Comparison of ENCODE assay signal across 8 cellular contexts in the genomic region with DNA sequence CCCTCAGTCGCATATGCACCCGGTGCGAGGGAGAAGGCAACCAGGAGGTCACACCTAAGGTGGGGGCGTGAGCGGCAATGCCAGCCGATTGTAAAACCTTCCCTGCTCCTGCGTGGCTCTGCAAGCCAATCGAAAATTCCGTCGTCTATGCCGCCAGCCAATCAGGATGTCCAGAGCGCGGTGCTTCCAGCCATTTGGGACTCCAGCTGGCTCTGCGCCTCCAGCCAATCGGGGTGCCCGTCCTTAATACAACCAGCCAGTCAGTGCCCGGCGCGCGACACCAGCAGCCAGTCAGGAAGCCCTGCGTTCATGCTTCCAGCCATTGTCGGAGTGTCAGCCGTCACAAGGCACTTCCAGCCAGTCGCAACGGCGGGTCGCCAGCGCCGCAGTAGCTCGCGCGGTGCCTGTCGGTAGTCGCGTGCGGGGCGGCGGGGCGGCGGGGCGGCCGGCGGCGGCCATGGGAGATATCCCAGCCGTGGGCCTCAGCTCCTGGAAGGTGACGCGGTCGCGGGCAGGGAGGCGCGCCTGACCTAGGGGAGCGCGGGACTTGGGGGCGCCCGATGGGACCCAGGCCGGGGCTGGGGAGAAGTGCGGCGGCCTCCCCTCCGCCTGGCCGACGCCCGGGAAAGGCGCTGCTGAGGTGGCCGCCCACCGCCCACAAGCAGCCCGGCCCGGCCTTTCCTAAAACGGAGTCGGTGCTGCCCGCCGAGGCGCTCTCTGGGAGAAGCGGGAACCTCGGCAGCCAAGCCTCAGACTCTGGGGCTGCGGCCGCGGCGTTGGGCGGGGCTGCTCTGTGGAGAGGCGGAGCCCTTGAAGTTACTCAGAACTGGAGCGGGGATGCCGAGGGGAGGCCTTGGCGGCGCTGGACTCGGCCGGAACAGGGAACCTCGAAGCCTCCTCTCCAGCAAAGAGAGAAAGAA. TPM values are rescaled to one million over a fixed set of nuclear protein-coding genes. Genes with fewer than 3 reads are reported as not detected.
DNase-seq lines count a peak whose midpoint lies in the region; ATAC-seq and TF ChIP-seq lines count a peak whose summit lies in the region.

A gene (plus strand): TSS at position 340 of the 920 bp plus-strand sequence. CDS start 118 bp downstream, at position 458.

- H3K27ac Mint-ChIP-seq in endodermal cell: no peak within 1 kb of the TSS
- no peak within 1 kb of the TSS for H3K27ac Mint-ChIP-seq in memory B cell

- WGBS in endodermal cell (ENCODE audit: insufficient coverage in 1 of 2, insufficient read length in 1 of 2), 2 experiments: 34 to 47% methylated on average over 22 to 87 of the region's 87 CpGs

- DNase-seq in A673 (ENCODE audit: low spot score) (peak; percentile 96), NCI-H510A treated with DMSO at 0.1 percent for 48 hours (lab: John Stamatoyannopoulos, UW) (peak; percentile 79), activated T-cell treated with anti-CD3 and anti-CD28 coated beads for 24 hours (ENCODE audit: low read depth) (peak; percentile 81), endodermal cell (peak; percentile 92), memory B cell (ENCODE audit: low spot score in 2 of 2) (no peak)
- peak in 2 of 3 donors; percentile 57 to 69 for DNase-seq in stimulated activated CD4-positive, alpha-beta T cell treated with anti-CD3 and anti-CD28 coated beads, TNF-alpha, amount 100 ng/mL, for 1 hour (ENCODE audit: low read depth in 3 of 3, low spot score in 1 of 3)

- H3K4me1 Mint-ChIP-seq in endodermal cell (peaks cover 15% of the 10 kb centered on the region), memory B cell (no peaks in the 10 kb centered on the region)

- peak within 1 kb of the TSS; percentile 58 for H3K4me3 ChIP-seq in A673 (ENCODE audit: low read depth, low read length, poor library complexity, severe bottlenecking)
- peak within 1 kb of the TSS; percentile 23 for H3K4me3 ChIP-seq in endodermal cell (ENCODE audit: low read length)

- H3K27me3 ChIP-seq in A673 (replicated peaks; ENCODE audit: insufficient read depth, low read depth, low read length, poor library complexity) (no peaks in the 10 kb centered on the region), endodermal cell (ENCODE audit: control insufficient read depth, insufficient read depth, low read length, poor library complexity, severe bottlenecking) (peaks cover 7% of the 10 kb centered on the region)

- peak within 1 kb of the TSS; percentile 55 for H3K4me3 Mint-ChIP-seq in endodermal cell
- H3K4me3 Mint-ChIP-seq in memory B cell: peak within 1 kb of the TSS; percentile 15

- no peaks in the 10 kb centered on the region for H3K9me3 ChIP-seq in A673 (ENCODE audit: low read depth, low read length, poor library complexity, severe bottlenecking)
- peaks cover 10% of the 10 kb centered on the region for H3K9me3 ChIP-seq in endodermal cell (ENCODE audit: control insufficient read depth, low read length)

- intact Hi-C loops in A673 (cut with micrococcal nuclease; ENCODE audit: unreplicated experiment): no loop called here

- H3K36me3 Mint-ChIP-seq in endodermal cell (ENCODE audit: low read depth): peaks cover 2% of the 10 kb centered on the region
- no peaks in the 10 kb centered on the region for H3K36me3 Mint-ChIP-seq in memory B cell

- no TSS peak for BruUV-seq in A673 (replicated peaks; lab: Mats Ljungman, UMichigan)

- CTCF ChIA-PET in A673 (lab: Charles Lee): interaction anchor here (0.6 to 1.1 kb wide), 2 partner anchors 24 to 616 kb away, joined by 3 read pairs; no protein-coding TSS in a partner anchor

- peak within 1 kb of the TSS; percentile 64 for H3K27ac ChIP-seq in A673 (ENCODE audit: low read depth, low read length, poor library complexity, severe bottlenecking)
- peak within 1 kb of the TSS; percentile 70 for H3K27ac ChIP-seq in endodermal cell (ENCODE audit: low read depth, low read length)

- peaks cover 6% of the 10 kb centered on the region for H3K4me1 ChIP-seq in A673 (ENCODE audit: insufficient read depth, low read length, poor library complexity, severe bottlenecking)
- no peaks in the 10 kb centered on the region for H3K4me1 ChIP-seq in endodermal cell (ENCODE audit: control insufficient read depth, insufficient read depth, low read length)

- H3K9me3 Mint-ChIP-seq in endodermal cell (peaks cover 16% of the 10 kb centered on the region), memory B cell (no peaks in the 10 kb centered on the region)

- H3K27me3 Mint-ChIP-seq in endodermal cell (ENCODE audit: insufficient read depth) (peaks cover 30% of the 10 kb centered on the region), memory B cell (peaks cover 33% of the 10 kb centered on the region)

- no peak within 1 kb of the TSS for H3K9ac ChIP-seq in endodermal cell (ENCODE audit: extremely low read depth, low read length, poor library complexity, severe bottlenecking)

- H3K36me3 ChIP-seq in A673 (ENCODE audit: insufficient read depth, low read length, poor library complexity, severe bottlenecking) (peaks cover under 1% of the 10 kb centered on the region), endodermal cell (ENCODE audit: control insufficient read depth, insufficient read depth, low read length) (no peaks in the 10 kb centered on the region)

- no peak for TF ChIP-seq CTCF in A673 (conservative IDR thresholded peaks at IDR 0.05; ENCODE audit: low read depth, low read length)
- no peak for TF ChIP-seq CTCF in endodermal cell (conservative IDR thresholded peaks at IDR 0.05)

- POLR2A ChIA-PET in A673 (lab: Charles Lee; ENCODE audit: low non-redundant PET): interaction anchor here (0.6 kb wide), 2 partner anchors 452 to 837 kb away, joined by 3 to 4 read pairs; no protein-coding TSS in a partner anchor

- ATAC-seq in GM21825 (IDR thresholded peaks at IDR 0.05; ENCODE audit: unreplicated experiment) (peak; percentile 76), memory B cell (ENCODE audit: low read depth) (peak; percentile 62), HG03196 (IDR thresholded peaks at IDR 0.05; ENCODE audit: unreplicated experiment) (no peak)

RNA-seq across cellular contexts. Expression of the gene that starts here (rescaled TPM):
- total RNA-seq in A673 (2021) (10.8 and 11.3 TPM in 2 replicates), endodermal cell (1 to 10 TPM; 5.7 to 6.4 TPM)
- polyA plus RNA-seq in endodermal cell (2013, experiment 1 of 2): 4.1 TPM
- polyA plus RNA-seq in endodermal cell (2013, experiment 2 of 2): 4.2 TPM

Comparison
In these comparisons a context has a peak if more than half of its experiments do, and no peak if none do; other contexts are left out.
1. DNase-seq: peak in A673 (single experiment), NCI-H510A treated with DMSO at 0.1 percent for 48 hours (single experiment), activated T-cell treated with anti-CD3 and anti-CD28 coated beads for 24 hours (single experiment), endodermal cell (single experiment) and stimulated activated CD4-positive, alpha-beta T cell treated with anti-CD3 and anti-CD28 coated beads, TNF-alpha, amount 100 ng/mL, for 1 hour (2 of 3); none in memory B cell (0 of 2).